ENCODE assay signal across 16 cellular contexts in genomic region chr6:69936674-69937363, GRCh38.
A peak's percentile ranks its signal among the peaks of the same experiment; 100 is the strongest.
DNase-seq lines count a peak whose midpoint lies in the region; ATAC-seq lines count a peak whose summit lies in the region.
"Had no signal": no experiment of that assay in that cellular context is flagged by ENCODE, and none has a peak within 500 bp of the region (broad histone marks: within the 10 kb centered on the region; RNA-seq: fewer than 3 reads in every experiment).

No MANE protein-coding gene starts in this region.

- DNase-seq in Right ventricle myocardium superior (no peak), cardiac septum (ENCODE audit: low spot score) (no peak), cerebellar nuclear complex (lab: John Stamatoyannopoulos, UW) (peak; percentile 10 to 43), kidney tubule cell (ENCODE audit: low spot score) (peak; percentile 37), GM03348 (ENCODE audit: low spot score) (no peak), NCI-H524 (lab: John Stamatoyannopoulos, UW) (no peak)
- DNase-seq: activated CD4-positive, alpha-beta T cell treated with anti-CD3 and anti-CD28 coated beads, Interleukin-2, amount 50 U/mL, for 48 hours; activated naive CD4-positive, alpha-beta T cell treated with anti-CD3 and anti-CD28 coated beads for 36 hours; DMS 273 treated with DMSO at 0.1 percent for 48 hours; foreskin melanocyte; natural killer cell; NCI-H510A treated with DMSO at 0.1 percent for 48 hours; Peyer's patch; trophoblast cell had no signal

- intact Hi-C loops in Right ventricle myocardium superior (cut with DNase I) = no loop called here
- intact Hi-C loops in cardiac septum (cut with DNase I) = no loop called here

- ATAC-seq in Right ventricle myocardium superior (ENCODE audit: poor library complexity) = peak; percentile 92
- no peak for ATAC-seq in HG02798 (IDR thresholded peaks at IDR 0.05; ENCODE audit: poor library complexity, unreplicated experiment)
- no peak for ATAC-seq in GM18858 (IDR thresholded peaks at IDR 0.05; ENCODE audit: unreplicated experiment)
- ATAC-seq: natural killer cell had no signal

Comparison
In these comparisons a context has a peak if more than half of its experiments do, and no peak if none do; other contexts are left out.
1. DNase-seq: peak in cerebellar nuclear complex (2 of 2) and kidney tubule cell (single experiment); none in Right ventricle myocardium superior (single experiment), cardiac septum (single experiment), GM03348 (single experiment) and NCI-H524 (0 of 2).